In genomic region chr1:156212833-156213643, GRCh38 we compare ENCODE assay signal across 8 cellular contexts. TPM values are rescaled to one million over a fixed set of nuclear protein-coding genes. Genes with fewer than 3 reads are reported as not detected.
DNase-seq lines count a peak whose midpoint lies in the region; ATAC-seq and TF ChIP-seq lines count a peak whose summit lies in the region.

PMF1 (plus strand) TSS chr1:156213007; CDS start chr1:156213016, 9 bp downstream.

- no peaks in the 10 kb centered on the region for H3K27me3 ChIP-seq in BE2C

- peak within 1 kb of the TSS; percentile 98 for H3K27ac ChIP-seq in cingulate gyrus (ENCODE audit: low read depth, low read length)

- DNase-seq in BE2C: peak; percentile 99
- DNase-seq in GM19240 (ENCODE audit: insufficient read length, low spot score): peak; percentile 100
- DNase-seq in NCI-H526 (lab: John Stamatoyannopoulos, UW): peak; percentile 99 to 100
- peak; percentile 98 for DNase-seq in activated CD4-positive, alpha-beta T cell treated with anti-CD3 and anti-CD28 coated beads for 48 hours
- peak; percentile 96 for DNase-seq in kidney tubule cell (ENCODE audit: low spot score)
- DNase-seq in stimulated activated CD4-positive, alpha-beta T cell treated with anti-CD3 and anti-CD28 coated beads, Interleukin-1b, Interleukin-23, amount 100 ng/mL, for 1 hour (ENCODE audit: low read depth in 2 of 2): peak; percentile 86 to 89

- no peaks in the 10 kb centered on the region for H3K9me3 ChIP-seq in BE2C

- H3K4me3 ChIP-seq in BE2C (ENCODE audit: low read depth, low read length): peak within 1 kb of the TSS; percentile 96

- H3K4me1 ChIP-seq in BE2C: peaks cover 3% of the 10 kb centered on the region; the same call in 1 of the 2 replicates

- TF ChIP-seq CTCF in BE2C (IDR thresholded peaks at IDR 0.05; ENCODE audit: low read depth, low read length): no peak

- peaks cover 26% of the 10 kb centered on the region for H3K36me3 ChIP-seq in BE2C

- ATAC-seq in HG03457 (IDR thresholded peaks at IDR 0.05; ENCODE audit: unreplicated experiment): peak; percentile 83

RNA-seq across cellular contexts. Expression of gene PMF1, which starts in this region (rescaled TPM):
- polyA plus RNA-seq in BE2C (2012; ENCODE audit: insufficient read depth, insufficient read length, low read depth): 107 TPM

Comparison
In these comparisons a context has a peak if more than half of its experiments do, and no peak if none do; other contexts are left out.
1. Peak in every context shown above with its lines: DNase-seq, ATAC-seq, H3K4me3 ChIP-seq and H3K27ac ChIP-seq.